Comparison of ENCODE assay signal across 17 cellular contexts in the genomic region with DNA sequence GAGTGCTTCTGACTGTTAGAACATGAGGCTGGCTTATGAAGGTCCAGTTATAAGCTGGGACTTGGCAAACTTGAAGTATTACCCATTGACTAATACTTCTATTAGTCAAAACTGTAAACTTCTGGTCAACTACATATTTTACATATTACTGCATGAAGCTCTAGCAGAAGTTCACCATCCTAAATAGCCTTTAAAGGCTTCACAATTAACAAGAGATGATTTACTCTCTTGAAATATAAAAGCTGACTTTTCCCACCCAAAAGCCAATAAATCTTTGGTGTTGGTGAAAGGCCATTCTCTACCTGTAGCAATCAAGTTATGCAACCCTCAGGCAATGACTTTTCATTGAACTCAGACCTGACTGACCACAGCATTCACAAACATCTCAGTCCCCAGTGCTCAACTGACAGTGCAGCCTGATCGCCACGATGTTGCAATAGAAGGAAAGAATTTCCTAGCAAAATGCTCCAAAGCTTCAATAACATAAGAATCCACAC.
DNase-seq lines count a peak whose midpoint lies in the region; ATAC-seq and TF ChIP-seq lines count a peak whose summit lies in the region.
"Had no signal": no experiment of that assay in that cellular context is flagged by ENCODE, and none has a peak within 500 bp of the region (broad histone marks: within the 10 kb centered on the region; RNA-seq: fewer than 3 reads in every experiment).

No MANE protein-coding gene starts in this region.

- DNase-seq in AG10803 (ENCODE audit: low read depth) (peak; percentile 99), LHCN-M2 (ENCODE audit: low read depth) (peak; percentile 55), dedifferentiated amniotic fluid mesenchymal stem cell (ENCODE audit: extremely low spot score) (peak; percentile 66), osteocyte (ENCODE audit: extremely low spot score, unreplicated experiment) (no peak), right cardiac atrium (no peak), T-helper 9 cell (no peak)
- DNase-seq: activated CD4-positive, alpha-beta T cell treated with anti-CD3 and anti-CD28 coated beads for 36 hours; activated T-cell treated with anti-CD3 and anti-CD28 coated beads, Interleukin-2, amount 50 U/mL, for 48 hours; mesendoderm; NCI-H2081 treated with DMSO at 0.1 percent for 48 hours; stimulated activated CD8-positive, alpha-beta memory T cell treated with anti-CD3 and anti-CD28 coated beads, Interleukin-4, amount 100 ng/mL, for 48 hours had no signal

- H3K4me1 ChIP-seq in right cardiac atrium (ENCODE audit: control insufficient read depth, insufficient read depth, low read length), result peaks cover 1% of the 10 kb centered on the region
- H3K4me1 ChIP-seq: breast epithelium had no signal

- peak overlapping the region; percentile 5 for H3K27ac Mint-ChIP-seq in osteocyte (ENCODE audit: unreplicated experiment)
- H3K27ac Mint-ChIP-seq: activated CD4-positive, alpha-beta T cell treated with anti-CD3 and anti-CD28 coated beads for 36 hours; CD14-positive monocyte had no signal

- H3K4me3 ChIP-seq in AG10803 (ENCODE audit: low read length) (no peak overlapping the region), right cardiac atrium (ENCODE audit: low read length) (no peak overlapping the region)
- H3K4me3 ChIP-seq: breast epithelium, K562 had no signal

- TF ChIP-seq CTCF in AG10803 (conservative IDR thresholded peaks at IDR 0.05; ENCODE audit: low read length), result no peak
- TF ChIP-seq CTCF in osteocyte (IDR thresholded peaks at IDR 0.05), result no peak

- H3K4me1 Mint-ChIP-seq in osteocyte (ENCODE audit: unreplicated experiment), result peaks cover 50% of the 10 kb centered on the region
- H3K4me1 Mint-ChIP-seq: CD14-positive monocyte had no signal

- H3K36me3 Mint-ChIP-seq in osteocyte (ENCODE audit: unreplicated experiment), result peaks cover 52% of the 10 kb centered on the region
- H3K36me3 Mint-ChIP-seq: CD14-positive monocyte had no signal

- H3K9me3 Mint-ChIP-seq in osteocyte (ENCODE audit: unreplicated experiment), result no peaks in the 10 kb centered on the region

- no peaks in the 10 kb centered on the region for H3K27me3 Mint-ChIP-seq in osteocyte (ENCODE audit: unreplicated experiment)

- no peak overlapping the region for H3K4me3 Mint-ChIP-seq in osteocyte (ENCODE audit: unreplicated experiment)
- H3K4me3 Mint-ChIP-seq: activated CD4-positive, alpha-beta T cell treated with anti-CD3 and anti-CD28 coated beads for 36 hours; CD14-positive monocyte had no signal

- H3K27ac ChIP-seq in right cardiac atrium (ENCODE audit: low read length), result no peak overlapping the region
- H3K27ac ChIP-seq: breast epithelium had no signal

- ATAC-seq in HG03521 (IDR thresholded peaks at IDR 0.05; ENCODE audit: unreplicated experiment) (no peak), right cardiac atrium (no peak), HG03565 (IDR thresholded peaks at IDR 0.05; ENCODE audit: unreplicated experiment) (no peak)
- ATAC-seq: activated CD4-positive, alpha-beta T cell treated with anti-CD3 and anti-CD28 coated beads for 36 hours; K562; SK-N-SH treated with all-trans-retinoic acid at 6 μM for 48 hours had no signal

- WGBS in right cardiac atrium, result 93% methylated on average over 2 of the region's 2 CpGs

- intact Hi-C loops in right cardiac atrium (cut with DNase I), result no loop called here

- H3K9me3 ChIP-seq in right cardiac atrium (ENCODE audit: control insufficient read depth, low read length), result no peaks in the 10 kb centered on the region
- H3K9me3 ChIP-seq: breast epithelium had no signal

- no peaks in the 10 kb centered on the region for H3K27me3 ChIP-seq in right cardiac atrium (ENCODE audit: control insufficient read depth, insufficient read depth)
- H3K27me3 ChIP-seq: breast epithelium had no signal

Comparison
In these comparisons a context has a peak if more than half of its experiments do, and no peak if none do; other contexts are left out.
1. DNase-seq: peak in AG10803 (single experiment), LHCN-M2 (single experiment) and dedifferentiated amniotic fluid mesenchymal stem cell (single experiment); none in osteocyte (single experiment), right cardiac atrium (0 of 3) and T-helper 9 cell (single experiment).